Comparison of ENCODE assay signal across 20 cellular contexts in genomic region chr13:31377946-31378345, GRCh38.
DNase-seq lines count a peak whose midpoint lies in the region; ATAC-seq and TF ChIP-seq lines count a peak whose summit lies in the region.
"Had no signal": no experiment of that assay in that cellular context is flagged by ENCODE, and none has a peak within 500 bp of the region (broad histone marks: within the 10 kb centered on the region; RNA-seq: fewer than 3 reads in every experiment).

No MANE protein-coding gene starts in this region.

- TF ChIP-seq CTCF in epithelial cell of esophagus (IDR thresholded peaks at IDR 0.05; ENCODE audit: insufficient read depth, low read depth, low read length, missing control alignments) (no peak), foreskin fibroblast (IDR thresholded peaks at IDR 0.05; ENCODE audit: low read depth, low read length) (no peak)

- DNase-seq in epithelial cell of esophagus (ENCODE audit: low read depth) (peak; percentile 38), foreskin fibroblast (no peak), NCI-H2227 treated with DMSO at 0.1 percent for 48 hours (lab: John Stamatoyannopoulos, UW) (no peak)
- DNase-seq in activated CD4-positive, CD25-positive, alpha-beta regulatory T cell treated with anti-CD3 and anti-CD28 coated beads, Interleukin-2, amount 50 U/mL, for 72 hours, result no peak
- DNase-seq: activated CD4-positive, CD25-positive, alpha-beta regulatory T cell; activated CD8-positive, alpha-beta memory T cell treated with anti-CD3 and anti-CD28 coated beads, Interleukin-2, amount 10 ng/mL, durations not matched to agents 7 days and 5 days; activated effector memory CD4-positive, alpha-beta T cell treated with Interleukin-2 at 50 U/mL for 16 hours; amniotic stem cell; CD8-positive, alpha-beta T cell; endodermal cell; left colon; NCI-H1417 treated with DMSO at 0.1 percent for 48 hours; NCI-H345; sigmoid colon; T-helper 17 cell had no signal

- H3K4me3 ChIP-seq in epithelial cell of esophagus (ENCODE audit: low read length), result no peak overlapping the region
- no peak overlapping the region for H3K4me3 ChIP-seq in foreskin fibroblast (ENCODE audit: low read depth in 1 of 2, low read length in 2 of 2)
- H3K4me3 ChIP-seq: sigmoid colon had no signal

- ATAC-seq in GM18858 (IDR thresholded peaks at IDR 0.05; ENCODE audit: unreplicated experiment) (peak; percentile 35), GM21619 (IDR thresholded peaks at IDR 0.05; ENCODE audit: unreplicated experiment) (peak; percentile 69), HG03342 (IDR thresholded peaks at IDR 0.05; ENCODE audit: unreplicated experiment) (peak; percentile 68), GM18909 (IDR thresholded peaks at IDR 0.05; ENCODE audit: poor library complexity, unreplicated experiment) (no peak)
- ATAC-seq: activated CD8-positive, alpha-beta memory T cell treated with anti-CD3 and anti-CD28 coated beads, Interleukin-2, amount 10 ng/mL, durations not matched to agents 7 days and 5 days; CD8-positive, alpha-beta T cell; left colon; Right ventricle myocardium inferior; T-helper 17 cell had no signal
